8 cellular contexts compared by ENCODE assay signal in the genomic region with DNA sequence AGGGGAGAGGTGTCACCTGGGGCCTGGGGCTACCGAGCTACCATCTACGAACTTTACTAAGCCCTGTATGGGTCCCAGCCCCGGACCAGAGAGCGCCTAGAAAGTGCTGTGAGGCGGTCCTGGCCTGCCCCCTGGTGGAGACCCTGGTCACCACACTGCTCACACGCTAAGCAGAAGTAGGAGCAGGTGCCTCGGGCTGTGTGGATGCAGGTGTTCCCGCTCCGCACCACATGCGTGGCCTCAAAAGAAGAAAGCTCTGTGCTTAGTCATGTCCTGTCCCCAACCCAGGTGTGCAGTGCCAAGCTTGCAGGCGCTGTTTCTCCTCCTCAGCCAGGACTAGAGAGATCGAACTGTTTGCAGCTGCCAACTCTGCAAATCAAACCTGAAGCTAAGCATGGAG. TPM values are rescaled to one million over a fixed set of nuclear protein-coding genes. Genes with fewer than 3 reads are reported as not detected.
A peak's percentile ranks its signal among the peaks of the same experiment; 100 is the strongest.
DNase-seq lines count a peak whose midpoint lies in the region; ATAC-seq and TF ChIP-seq lines count a peak whose summit lies in the region.
"Not testable (repeated sequence)": the region's sequence is repeated elsewhere in the genome, so short reads cannot be mapped to it uniquely, and the experiment has no call there.

No MANE protein-coding gene starts in this region.

- ATAC-seq in upper lobe of right lung: not testable (repeated sequence)

- whole genome bisulfite sequencing in prostate gland: 43% methylated on average over 11 of the region's 12 CpGs

- H3F3A ChIP-seq in Loucy (ENCODE audit: low read depth): not testable (repeated sequence)

- peak; percentile 58 for TF ChIP-seq CTCF in Loucy (conservative IDR thresholded peaks at IDR 0.05; ENCODE audit: low read length)
- peak; percentile 76 for TF ChIP-seq CTCF in chondrocyte (IDR thresholded peaks at IDR 0.05)
- peak in 3 of 4 experiments; percentile 48 to 84 (median 83) for TF ChIP-seq CTCF in prostate gland (IDR thresholded peaks at IDR 0.05)
- peak; percentile 59 for TF ChIP-seq CTCF in upper lobe of right lung (IDR thresholded peaks at IDR 0.05)

- not testable (repeated sequence) for TF ChIP-seq POLR2A in prostate gland (IDR thresholded peaks at IDR 0.05)

- not testable (repeated sequence) for H3K9me2 ChIP-seq in Loucy (replicated peaks; ENCODE audit: low read depth, low read length)

- not testable (repeated sequence) for H3K27me3 ChIP-seq in Loucy (ENCODE audit: insufficient read depth, low read length, poor library complexity, severe bottlenecking); prostate gland (replicated peaks; ENCODE audit: insufficient read depth); upper lobe of right lung

- H3K27ac ChIP-seq in prostate gland, upper lobe of right lung: not testable (repeated sequence)

- DNase-seq in DMS79 treated with DMSO at 0.1 percent for 48 hours (lab: John Stamatoyannopoulos, UW) (peak; percentile 21), SHP77 (lab: John Stamatoyannopoulos, UW) (peak; percentile 65 to 84), activated T-cell treated with anti-CD3 and anti-CD28 coated beads for 24 hours (ENCODE audit: low read depth) (peak; percentile 22), immature natural killer cell (peak in 2 of 3 donors; percentile 17 to 29), upper lobe of right lung (peak; percentile 69)
- DNase-seq in chondrocyte (ENCODE audit: low spot score); prostate gland (ENCODE audit: low spot score): not testable (repeated sequence)

- not testable (repeated sequence) for H3K4me1 Mint-ChIP-seq in chondrocyte (ENCODE audit: low read depth)
- H3K4me1 Mint-ChIP-seq in immature natural killer cell: peaks cover 24 to 27% of the 10 kb centered on the region in 2 donors

- H3K36me3 Mint-ChIP-seq in chondrocyte (ENCODE audit: low read depth); immature natural killer cell: not testable (repeated sequence)

- H2AFZ ChIP-seq in Loucy (ENCODE audit: low read length): not testable (repeated sequence)

- intact Hi-C loops in prostate gland (cut with DNase I); upper lobe of right lung (cut with DNase I): not testable (repeated sequence)

- H4K20me1 ChIP-seq in Loucy (ENCODE audit: insufficient read depth, low read length, poor library complexity, severe bottlenecking): not testable (repeated sequence)

- not testable (repeated sequence) for H3K36me3 ChIP-seq in Loucy (ENCODE audit: insufficient read depth, low read length); prostate gland; upper lobe of right lung

- not testable (repeated sequence) for H3K4me2 ChIP-seq in Loucy (ENCODE audit: low read depth, low read length, poor library complexity, severe bottlenecking)

- not testable (repeated sequence) for H3K27me3 Mint-ChIP-seq in chondrocyte (ENCODE audit: low read depth); immature natural killer cell (ENCODE audit: low read depth in 3 of 3)

- not testable (repeated sequence) for H3K9me3 ChIP-seq in Loucy (ENCODE audit: insufficient read depth, low read depth, low read length); prostate gland; upper lobe of right lung

- not testable (repeated sequence) for H3K9me3 Mint-ChIP-seq in chondrocyte (ENCODE audit: low read depth); immature natural killer cell

- H3K27ac Mint-ChIP-seq in chondrocyte (ENCODE audit: unreplicated experiment); immature natural killer cell: not testable (repeated sequence)

- H3K9ac ChIP-seq in Loucy (ENCODE audit: low read depth, low read length, poor library complexity, severe bottlenecking): not testable (repeated sequence)

- H3K79me2 ChIP-seq in Loucy (ENCODE audit: insufficient read depth, low read length): not testable (repeated sequence)

- H3K4me3 Mint-ChIP-seq in chondrocyte (ENCODE audit: unreplicated experiment); immature natural killer cell: not testable (repeated sequence)

- H3K4me1 ChIP-seq in Loucy (ENCODE audit: insufficient read depth, low read length, poor library complexity, severe bottlenecking): peaks cover 16% of the 10 kb centered on the region
- H3K4me1 ChIP-seq in prostate gland (replicated peaks); upper lobe of right lung: not testable (repeated sequence)

- not testable (repeated sequence) for H3K4me3 ChIP-seq in Loucy (ENCODE audit: low read length, poor library complexity, severe bottlenecking); prostate gland; upper lobe of right lung

RNA-seq across cellular contexts. Expression of gene UNC93B1, which starts 10.1 kb away (rescaled TPM):
- total RNA-seq in chondrocyte (14.4 to 16.6 TPM (median 15.9 TPM) in 3 replicates), prostate gland (10 to 100 TPM; 31.5 to 41.7 TPM), upper lobe of right lung (79.5 TPM)
- polyA plus RNA-seq in immature natural killer cell: 10 to 100 TPM; 29.7 to 42.7 (median 38.6) TPM

RNA-seq across cellular contexts. Expression of gene ALDH3B1, which starts 16.3 kb away (rescaled TPM):
- total RNA-seq in chondrocyte: 10.8 to 14.3 TPM (median 13.1 TPM) in 3 replicates
- 1 to 10 TPM in 2 of 3 donors, not detected in 1; 3.4 to 3.8 TPM for polyA plus RNA-seq in immature natural killer cell
- 1 to 10 TPM; 7.2 to 7.9 TPM for total RNA-seq in prostate gland
- total RNA-seq in upper lobe of right lung: 95.9 TPM

RNA-seq across cellular contexts. Expression of gene NDUFS8, which starts 36.7 kb away (rescaled TPM):
- total RNA-seq in chondrocyte (140 to 172 TPM (median 143 TPM) in 3 replicates), prostate gland (100 to 1,000 TPM; 247 to 274 TPM), upper lobe of right lung (118 TPM)
- polyA plus RNA-seq in immature natural killer cell: 100 to 1,000 TPM; 204 to 258 (median 215) TPM

RNA-seq across cellular contexts. Expression of gene TCIRG1, which starts 45.0 kb away (rescaled TPM):
- total RNA-seq in chondrocyte (52.3 to 73.2 TPM (median 66.5 TPM) in 3 replicates), prostate gland (100 to 1,000 TPM; 114 to 118 TPM), upper lobe of right lung (216 TPM)
- 100 to 1,000 TPM in 1 of 3 donors, 10 to 100 TPM in 2; 93.0 to 132 (median 93.3) TPM for polyA plus RNA-seq in immature natural killer cell
